ENCODE assay signal across 29 cellular contexts in the genomic region with DNA sequence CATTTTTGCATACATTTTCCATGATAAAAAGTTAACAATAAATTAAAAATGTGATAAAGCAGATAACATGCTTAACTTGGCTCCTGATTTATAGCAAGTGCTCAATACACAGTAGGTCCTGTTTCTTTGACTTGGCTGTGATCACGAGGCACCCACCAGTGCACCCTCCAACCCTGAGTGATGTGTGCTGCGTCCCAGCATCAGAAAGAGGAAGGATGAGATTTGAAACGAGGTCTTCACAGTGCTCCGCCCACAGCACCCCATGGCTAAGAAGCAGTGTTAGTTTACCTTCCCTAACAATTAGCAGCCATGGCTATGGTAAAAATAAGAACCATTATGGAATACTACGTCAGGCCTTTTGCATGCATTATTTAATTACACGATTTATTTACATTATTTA.
DNase-seq lines count a peak whose midpoint lies in the region; ATAC-seq and TF ChIP-seq lines count a peak whose summit lies in the region.
"Had no signal": no experiment of that assay in that cellular context is flagged by ENCODE, and none has a peak within 500 bp of the region (broad histone marks: within the 10 kb centered on the region; RNA-seq: fewer than 3 reads in every experiment).

No MANE protein-coding gene starts in this region.

- H3K4me1 ChIP-seq in heart left ventricle: peaks cover 4 to 57% (median 29%) of the 10 kb centered on the region in 12 donors
- H3K4me1 ChIP-seq in upper lobe of right lung: peaks cover 13% of the 10 kb centered on the region

- H3K27me3 Mint-ChIP-seq in brain: peaks cover 11% of the 10 kb centered on the region
- no peaks in the 10 kb centered on the region for H3K27me3 Mint-ChIP-seq in nephron (ENCODE audit: low read depth)
- H3K27me3 Mint-ChIP-seq: activated CD4-positive, alpha-beta T cell treated with anti-CD3 and anti-CD28 coated beads for 36 hours; activated naive CD4-positive, alpha-beta T cell treated with anti-CD3 and anti-CD28 coated beads, Interleukin-2, amount 50 U/mL, for 24 hours; natural killer cell treated with Interleukin-12 subunit alpha and Interleukin-12 subunit beta and Interleukin-15 and Interleukin-18, amount 100 ng/mL, for 72 hours had no signal

- 77 to 83% (median 80%) methylated on average over 6 of the region's 6 CpGs for WGBS in heart left ventricle, 4 donors

- no peaks in the 10 kb centered on the region for H3K9me3 ChIP-seq in heart left ventricle
- no peaks in the 10 kb centered on the region for H3K9me3 ChIP-seq in upper lobe of right lung
- H3K9me3 ChIP-seq: A549, esophagus squamous epithelium, left lung had no signal

- intact Hi-C loops in heart left ventricle (cut with DNase I): loop anchor here in 2 of 10 donors (5.0 to 10.0 kb wide), 2 partner anchors 291 to 472 kb away; partner anchors contain the start of gene ZMIZ1 (in 1 of the 2)
- intact Hi-C loops in left cardiac atrium (cut with DNase I): no loop called here
- intact Hi-C loops in upper lobe of right lung (cut with DNase I): no loop called here

- peaks cover 49% of the 10 kb centered on the region for H3K4me1 Mint-ChIP-seq in brain
- peaks cover 50% of the 10 kb centered on the region for H3K4me1 Mint-ChIP-seq in nephron
- H3K4me1 Mint-ChIP-seq: activated CD4-positive, alpha-beta T cell treated with anti-CD3 and anti-CD28 coated beads for 36 hours; activated naive CD4-positive, alpha-beta T cell treated with anti-CD3 and anti-CD28 coated beads, Interleukin-2, amount 50 U/mL, for 24 hours; CD8-positive, alpha-beta memory T cell; stimulated activated effector memory CD8-positive, alpha-beta T cell treated with anti-CD3 and anti-CD28 coated beads, Interleukin-12 subunit alpha, Interleukin-12 subunit beta, amount 100 ng/mL, for 72 hours had no signal

- H3K27ac Mint-ChIP-seq in brain: peak overlapping the region in 3 of 5 experiments; percentile 30 to 88 (median 66)
- H3K27ac Mint-ChIP-seq in nephron: peak overlapping the region; percentile 90 to 98 (median 97)
- H3K27ac Mint-ChIP-seq: activated CD4-positive, alpha-beta T cell treated with anti-CD3 and anti-CD28 coated beads for 36 hours; activated CD8-positive, alpha-beta T cell treated with anti-CD3 and anti-CD28 coated beads, Interleukin-2, amount 10 ng/mL, durations not matched to agents 7 days and 5 days; activated naive CD4-positive, alpha-beta T cell treated with anti-CD3 and anti-CD28 coated beads, Interleukin-2, amount 50 U/mL, for 24 hours; activated T-helper 2 cell treated with anti-CD3 and anti-CD28 coated beads, Interferon-gamma antibody, Interleukin-2, Interleukin-4, amounts not matched to agents 10 μg/mL and 5 μg/mL and 100 μg/mL, durations not matched to agents 14 hours and 24 hours and 36 hours; CD8-positive, alpha-beta memory T cell; natural killer cell treated with Interleukin-12 subunit alpha and Interleukin-12 subunit beta and Interleukin-15 and Interleukin-18, amount 100 ng/mL, for 72 hours; stimulated activated effector memory CD8-positive, alpha-beta T cell treated with anti-CD3 and anti-CD28 coated beads, Interleukin-12 subunit alpha, Interleukin-12 subunit beta, amount 100 ng/mL, for 72 hours had no signal

- peaks cover 0 to 18% (median 0%) of the 10 kb centered on the region in 5 experiments for H3K9me3 Mint-ChIP-seq in brain
- H3K9me3 Mint-ChIP-seq in nephron: no peaks in the 10 kb centered on the region
- H3K9me3 Mint-ChIP-seq: activated naive CD4-positive, alpha-beta T cell treated with anti-CD3 and anti-CD28 coated beads, Interleukin-2, amount 50 U/mL, for 24 hours; activated T-helper 2 cell treated with anti-CD3 and anti-CD28 coated beads, Interferon-gamma antibody, Interleukin-2, Interleukin-4, amounts not matched to agents 10 μg/mL and 5 μg/mL and 100 μg/mL, durations not matched to agents 14 hours and 24 hours and 36 hours; CD8-positive, alpha-beta memory T cell; natural killer cell treated with Interleukin-12 subunit alpha and Interleukin-12 subunit beta and Interleukin-15 and Interleukin-18, amount 100 ng/mL, for 72 hours; stimulated activated effector memory CD8-positive, alpha-beta T cell treated with anti-CD3 and anti-CD28 coated beads, Interleukin-12 subunit alpha, Interleukin-12 subunit beta, amount 100 ng/mL, for 72 hours had no signal

- ATAC-seq in heart left ventricle (no peak), left cardiac atrium (no peak), upper lobe of right lung (peak; percentile 32), GM19035 (IDR thresholded peaks at IDR 0.05; ENCODE audit: unreplicated experiment) (no peak)
- ATAC-seq: activated CD4-positive, alpha-beta T cell treated with anti-CD3 and anti-CD28 coated beads for 36 hours; activated CD8-positive, alpha-beta T cell treated with anti-CD3 and anti-CD28 coated beads, Interleukin-2, amount 10 ng/mL, durations not matched to agents 7 days and 5 days; K562; natural killer cell treated with Interleukin-12 subunit alpha and Interleukin-12 subunit beta and Interleukin-15 and Interleukin-18, amount 100 ng/mL, for 72 hours; stimulated activated effector memory CD8-positive, alpha-beta T cell treated with anti-CD3 and anti-CD28 coated beads, Interleukin-12 subunit alpha, Interleukin-12 subunit beta, amount 100 ng/mL, for 72 hours had no signal

- DNase-seq in heart left ventricle: peak in 1 of 5 donors; percentile 7
- no peak for DNase-seq in left cardiac atrium
- peak; percentile 33 for DNase-seq in upper lobe of right lung
- no peak for DNase-seq in GF-D8 (lab: John Stamatoyannopoulos, UW)
- DNase-seq in stimulated activated CD4-positive, alpha-beta T cell treated with anti-CD3 and anti-CD28 coated beads, Interleukin-4, amount 100 ng/mL, for 24 hours: no peak
- DNase-seq: activated CD4-positive, alpha-beta T cell treated with anti-CD3 and anti-CD28 coated beads for 36 hours; activated CD8-positive, alpha-beta T cell treated with anti-CD3 and anti-CD28 coated beads, Interleukin-2, amount 10 ng/mL, durations not matched to agents 7 days and 5 days; AML-193; CD8-positive, alpha-beta memory T cell; DMS 273 treated with DMSO at 0.1 percent for 48 hours; esophagus squamous epithelium; left lung; MM.1S; NCI-H1417; NCI-H2029 treated with DMSO at 0.1 percent for 48 hours; NCI-H345; NCI-H774; RPMI8226; stimulated activated CD4-positive, alpha-beta T cell treated with anti-CD3 and anti-CD28 coated beads, Interleukin-12 subunit alpha, Interleukin-12 subunit beta, amount 100 ng/mL, for 4 hours; stimulated activated CD4-positive, alpha-beta T cell treated with anti-CD3 and anti-CD28 coated beads, Interleukin-4, amount 100 ng/mL, for 1 hour had no signal

- no peak for TF ChIP-seq CTCF in heart left ventricle (IDR thresholded peaks at IDR 0.05)
- TF ChIP-seq CTCF in brain (conservative IDR thresholded peaks at IDR 0.05): no peak
- no peak for TF ChIP-seq CTCF in nephron (IDR thresholded peaks at IDR 0.05; ENCODE audit: unreplicated experiment in 3 of 3)
- no peak for TF ChIP-seq CTCF in upper lobe of right lung (IDR thresholded peaks at IDR 0.05)

- H3K27ac ChIP-seq in heart left ventricle: peak overlapping the region in 10 of 12 donors; percentile 57 to 88 (median 79)
- peak overlapping the region; percentile 47 for H3K27ac ChIP-seq in upper lobe of right lung

- TF ChIP-seq POLR2A in heart left ventricle (IDR thresholded peaks at IDR 0.05): no peak

- H3K27me3 ChIP-seq in heart left ventricle: no peaks in the 10 kb centered on the region
- H3K27me3 ChIP-seq in upper lobe of right lung: no peaks in the 10 kb centered on the region
- H3K27me3 ChIP-seq: left lung had no signal

- H3K4me3 ChIP-seq in heart left ventricle: no peak overlapping the region
- no peak overlapping the region for H3K4me3 ChIP-seq in upper lobe of right lung
- H3K4me3 ChIP-seq: A549, esophagus squamous epithelium, K562, left lung had no signal

- H3K36me3 ChIP-seq in heart left ventricle: no peaks in the 10 kb centered on the region
- no peaks in the 10 kb centered on the region for H3K36me3 ChIP-seq in upper lobe of right lung
- H3K36me3 ChIP-seq: esophagus squamous epithelium, left lung had no signal

- H3K4me3 Mint-ChIP-seq in brain (no peak overlapping the region), nephron (no peak overlapping the region)
- H3K4me3 Mint-ChIP-seq: activated CD4-positive, alpha-beta T cell treated with anti-CD3 and anti-CD28 coated beads for 36 hours; activated CD8-positive, alpha-beta T cell treated with anti-CD3 and anti-CD28 coated beads, Interleukin-2, amount 10 ng/mL, durations not matched to agents 7 days and 5 days; activated naive CD4-positive, alpha-beta T cell treated with anti-CD3 and anti-CD28 coated beads, Interleukin-2, amount 50 U/mL, for 24 hours; CD8-positive, alpha-beta memory T cell; natural killer cell treated with Interleukin-12 subunit alpha and Interleukin-12 subunit beta and Interleukin-15 and Interleukin-18, amount 100 ng/mL, for 72 hours; stimulated activated effector memory CD8-positive, alpha-beta T cell treated with anti-CD3 and anti-CD28 coated beads, Interleukin-12 subunit alpha, Interleukin-12 subunit beta, amount 100 ng/mL, for 72 hours had no signal

- H3K36me3 Mint-ChIP-seq in brain: no peaks in the 10 kb centered on the region
- H3K36me3 Mint-ChIP-seq in nephron (ENCODE audit: low read depth): no peaks in the 10 kb centered on the region
- H3K36me3 Mint-ChIP-seq: activated naive CD4-positive, alpha-beta T cell treated with anti-CD3 and anti-CD28 coated beads, Interleukin-2, amount 50 U/mL, for 24 hours; CD8-positive, alpha-beta memory T cell; natural killer cell treated with Interleukin-12 subunit alpha and Interleukin-12 subunit beta and Interleukin-15 and Interleukin-18, amount 100 ng/mL, for 72 hours; stimulated activated effector memory CD8-positive, alpha-beta T cell treated with anti-CD3 and anti-CD28 coated beads, Interleukin-12 subunit alpha, Interleukin-12 subunit beta, amount 100 ng/mL, for 72 hours had no signal
